In genomic region chr2:27720004-27720551, GRCh38 we compare ENCODE assay signal across 7 cellular contexts. TPM values are rescaled to one million over a fixed set of nuclear protein-coding genes. Genes with fewer than 3 reads are reported as not detected.
DNase-seq lines count a peak whose midpoint lies in the region; ATAC-seq and TF ChIP-seq lines count a peak whose summit lies in the region.

No MANE protein-coding gene starts in this region.

- no peaks in the 10 kb centered on the region for H3K36me3 ChIP-seq in Karpas-422 (ENCODE audit: insufficient read depth, low read length)
- H3K36me3 ChIP-seq in thyroid gland: no peaks in the 10 kb centered on the region

- no peak overlapping the region for H2AFZ ChIP-seq in Karpas-422 (ENCODE audit: low read length)

- no peaks in the 10 kb centered on the region for H3K9me3 Mint-ChIP-seq in activated B cell treated with CpG ODN at 0.5 μM for 24 hours

- H3K4me1 ChIP-seq in Karpas-422 (ENCODE audit: low read length): no peaks in the 10 kb centered on the region
- peaks cover 3 to 4% of the 10 kb centered on the region in 2 donors for H3K4me1 ChIP-seq in thyroid gland

- CTCF ChIA-PET in activated B cell treated with CpG ODN at 0.5 μM for 24 hours (lab: Charles Lee): interaction anchor here (1.0 kb wide), 1 partner anchor 16 kb away, joined by 3 read pairs; no protein-coding TSS in a partner anchor

- intact Hi-C loops in activated B cell treated with CpG ODN at 0.5 μM for 24 hours (cut with micrococcal nuclease) (no loop called here), thyroid gland (cut with DNase I) (no loop called here)

- no peak overlapping the region for H3K9ac ChIP-seq in Karpas-422 (ENCODE audit: low read length)

- H3K79me2 ChIP-seq in Karpas-422 (ENCODE audit: low read length): no peaks in the 10 kb centered on the region

- H3K27me3 Mint-ChIP-seq in activated B cell treated with CpG ODN at 0.5 μM for 24 hours: peaks cover 22% of the 10 kb centered on the region

- TF ChIP-seq CTCF in activated B cell treated with CpG ODN at 0.5 μM for 24 hours (IDR thresholded peaks at IDR 0.05) (no peak), thyroid gland (IDR thresholded peaks at IDR 0.05) (no peak)

- no peak overlapping the region for H3K27ac ChIP-seq in Karpas-422 (ENCODE audit: low read length)
- no peak overlapping the region for H3K27ac ChIP-seq in thyroid gland

- POLR2A ChIA-PET in activated B cell treated with CpG ODN at 0.5 μM for 24 hours (lab: Charles Lee): interaction anchor here (0.7 kb wide), 1 partner anchor 915 kb away, joined by 4 read pairs; no protein-coding TSS in a partner anchor

- no peaks in the 10 kb centered on the region for H3K9me2 ChIP-seq in Karpas-422 (replicated peaks; ENCODE audit: insufficient read depth, low read length)

- 41 to 50% methylated on average over 7 of the region's 7 CpGs for WGBS in thyroid gland, 2 donors

- H3K4me3 ChIP-seq in Karpas-422 (ENCODE audit: low read length): no peak overlapping the region
- no peak overlapping the region for H3K4me3 ChIP-seq in thyroid gland (replicated peaks in 1 of 3)

- H3K4me2 ChIP-seq in Karpas-422 (ENCODE audit: low read depth, low read length, poor library complexity, severe bottlenecking): no peak overlapping the region

- H3K36me3 Mint-ChIP-seq in activated B cell treated with CpG ODN at 0.5 μM for 24 hours (ENCODE audit: low read depth): no peaks in the 10 kb centered on the region

- H3K27me3 ChIP-seq in Karpas-422 (ENCODE audit: low read length): no peaks in the 10 kb centered on the region
- no peaks in the 10 kb centered on the region for H3K27me3 ChIP-seq in thyroid gland

- DNase-seq in HK-2 (ENCODE audit: unreplicated experiment): peak; percentile 86
- DNase-seq in activated B cell treated with CpG ODN at 0.5 μM for 24 hours: no peak
- DNase-seq in stimulated activated CD4-positive, alpha-beta T cell treated with anti-CD3 and anti-CD28 coated beads, Interleukin-2, amount 100 ng/mL, for 48 hours: peak; percentile 48 to 57
- no peak for DNase-seq in Karpas-422
- DNase-seq in pons (ENCODE audit: low spot score): no peak
- no peak for DNase-seq in thyroid gland

- no peak overlapping the region for H3K4me3 Mint-ChIP-seq in activated B cell treated with CpG ODN at 0.5 μM for 24 hours

- H3K9me3 ChIP-seq in Karpas-422 (ENCODE audit: low read length) (no peaks in the 10 kb centered on the region), thyroid gland (no peaks in the 10 kb centered on the region)

- H3K4me1 Mint-ChIP-seq in activated B cell treated with CpG ODN at 0.5 μM for 24 hours: peaks cover 10% of the 10 kb centered on the region

- no peak overlapping the region for H3K27ac Mint-ChIP-seq in activated B cell treated with CpG ODN at 0.5 μM for 24 hours

- ATAC-seq in activated B cell treated with CpG ODN at 0.5 μM for 24 hours (ENCODE audit: low read depth): peak; percentile 40
- ATAC-seq in esophagus mucosa: peak; percentile 83

- no peaks in the 10 kb centered on the region for H4K20me1 ChIP-seq in Karpas-422 (ENCODE audit: insufficient read depth, low read depth, low read length)

- TF ChIP-seq POLR2A in thyroid gland (IDR thresholded peaks at IDR 0.05): no peak

RNA-seq across cellular contexts. Expression of gene MRPL33, which starts 51.4 kb away (rescaled TPM):
- total RNA-seq in activated B cell treated with CpG ODN at 0.5 μM for 24 hours (24.6 and 27.4 TPM in 2 replicates), esophagus mucosa (37.3 TPM), thyroid gland (100 to 1,000 TPM in 3 of 4 donors, 10 to 100 TPM in 1; 70.2 to 166 (median 130) TPM)
- 54.9 and 112 TPM in 2 replicates for total RNA-seq in Karpas-422 (2014; rRNA removed; shearing (Covaris generic); ENCODE audit: low replicate concordance)

RNA-seq across cellular contexts. Expression of gene SLC4A1AP, which starts 56.4 kb away (rescaled TPM):
- 21.4 and 22.0 TPM in 2 replicates for total RNA-seq in activated B cell treated with CpG ODN at 0.5 μM for 24 hours
- 13.3 TPM for total RNA-seq in esophagus mucosa
- 19.8 and 30.1 TPM in 2 replicates for total RNA-seq in Karpas-422 (2014; rRNA removed; shearing (Covaris generic); ENCODE audit: low replicate concordance)
- total RNA-seq in thyroid gland: 10 to 100 TPM; 16.5 to 26.6 (median 23.4) TPM

RNA-seq across cellular contexts. Expression of gene SUPT7L, which starts 56.7 kb away (rescaled TPM):
- total RNA-seq in activated B cell treated with CpG ODN at 0.5 μM for 24 hours (28.1 and 30.9 TPM in 2 replicates), esophagus mucosa (11.7 TPM), thyroid gland (10 to 100 TPM; 24.9 to 38.1 (median 29.6) TPM)
- 27.9 and 47.9 TPM in 2 replicates for total RNA-seq in Karpas-422 (2014; rRNA removed; shearing (Covaris generic); ENCODE audit: low replicate concordance)

Comparison
In these comparisons a context has a peak if more than half of its experiments do, and no peak if none do; other contexts are left out.
1. DNase-seq: peak in HK-2 (single experiment) and stimulated activated CD4-positive, alpha-beta T cell treated with anti-CD3 and anti-CD28 coated beads, Interleukin-2, amount 100 ng/mL, for 48 hours (2 of 2); none in activated B cell treated with CpG ODN at 0.5 μM for 24 hours (single experiment), Karpas-422 (single experiment), pons (single experiment) and thyroid gland (0 of 2).